ENCODE assay signal across 13 cellular contexts in the genomic region with DNA sequence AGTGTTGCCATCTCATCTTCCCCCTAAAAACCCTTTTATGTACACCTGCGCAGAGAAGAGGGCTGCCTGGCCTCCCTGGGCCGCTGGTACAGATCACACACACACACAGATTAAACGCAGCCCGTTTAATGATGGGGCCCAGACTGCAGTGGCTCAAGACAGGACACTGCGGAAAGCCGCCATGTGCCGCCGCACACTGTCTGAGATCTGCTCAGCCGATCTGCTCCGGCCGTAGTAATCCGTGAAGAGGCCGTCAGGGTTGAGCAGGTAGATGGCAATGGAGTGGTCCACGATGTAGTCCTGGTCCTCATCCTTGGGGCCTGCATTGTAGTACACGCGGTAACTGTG. TPM values are rescaled to one million over a fixed set of nuclear protein-coding genes. Genes with fewer than 3 reads are reported as not detected.
DNase-seq lines count a peak whose midpoint lies in the region; ATAC-seq, FAIRE-seq and TF ChIP-seq lines count a peak whose summit lies in the region.
"Had no signal": no experiment of that assay in that cellular context is flagged by ENCODE, and none has a peak within 500 bp of the region (broad histone marks: within the 10 kb centered on the region; RNA-seq: fewer than 3 reads in every experiment).

No MANE protein-coding gene starts in this region.

- H3K79me2 ChIP-seq in GM12878 (ENCODE audit: control insufficient read depth, insufficient read depth, low read length): peaks cover 34% of the 10 kb centered on the region

- in situ Hi-C loops in GM18951 (cut with MboI; ENCODE audit: low sequenced_read_pairs, unreplicated experiment): no loop called here
- in situ Hi-C loops in GM12878 (cut with MboI): no loop called here

- SMC1A ChIA-PET in GM12878 (lab: Charles Lee; ENCODE audit: uncharacterized antibody, unreplicated experiment): interaction anchor here (1.2 kb wide), 1 partner anchor 15 kb away, joined by 3 read pairs; no protein-coding TSS in a partner anchor

- no peak for TF ChIP-seq CTCF in 22Rv1 (IDR thresholded peaks at IDR 0.05)
- TF ChIP-seq CTCF in GM12878 (IDR thresholded peaks at IDR 0.05 in 2 of 3, conservative IDR thresholded peaks at IDR 0.05 in 1 of 3; ENCODE audit: control insufficient read depth in 2 of 3, extremely low read depth in 1 of 3, insufficient read depth in 1 of 3, low read depth in 3 of 3, low read length in 3 of 3): no peak
- no peak for TF ChIP-seq CTCF in progenitor cell of endocrine pancreas (IDR thresholded peaks at IDR 0.05; ENCODE audit: unreplicated experiment)
- TF ChIP-seq CTCF in Peyer's patch (IDR thresholded peaks at IDR 0.05): no peak

- CTCF ChIA-PET in GM12878 (lab: Yijun Ruan, JAX): interaction anchor here (1.5 kb wide), 1 partner anchor 14 kb away, joined by 4 read pairs; no protein-coding TSS in a partner anchor

- no peak overlapping the region for H3K4me2 ChIP-seq in GM12878 (ENCODE audit: control insufficient read depth, insufficient read depth)

- POLR2A ChIA-PET in GM12878 (lab: Charles Lee): interaction anchor here (4.9 kb wide), 1 partner anchor 14 kb away, joined by 84 read pairs; a partner anchor contains a TSS

- H3K27me3 ChIP-seq in GM12878 (replicated peaks in 1 of 2; ENCODE audit: control insufficient read depth in 2 of 2, insufficient read depth in 2 of 2, low read length in 1 of 2): no peaks in the 10 kb centered on the region
- H3K27me3 ChIP-seq in Peyer's patch: no peaks in the 10 kb centered on the region
- H3K27me3 ChIP-seq: heart right ventricle, left lung had no signal

- H3K9ac ChIP-seq in GM12878 (ENCODE audit: control insufficient read depth, insufficient read depth, low read length): no peak overlapping the region

- no peak for TF ChIP-seq RAD21 in GM12878 (IDR thresholded peaks at IDR 0.05; ENCODE audit: insufficient read depth, low read depth, low read length)

- no peak for FAIRE-seq in GM12878 (lab: Jason Lieb, UNC)

- H3K36me3 Mint-ChIP-seq in progenitor cell of endocrine pancreas (ENCODE audit: insufficient read depth): peaks cover 4% of the 10 kb centered on the region

- RAD21 ChIA-PET in GM12878 (lab: Charles Lee; ENCODE audit: unreplicated experiment): interaction anchor here (4.4 kb wide), 1 partner anchor 15 kb away, joined by 64 read pairs; a partner anchor contains a TSS

- peak; percentile 15 for TF ChIP-seq POLR2A in GM18951 (IDR thresholded peaks at IDR 0.05; ENCODE audit: extremely low read depth, insufficient read depth, insufficient read length)
- no peak for TF ChIP-seq POLR2A in GM12878 (IDR thresholded peaks at IDR 0.05; ENCODE audit: low read depth, low read length)
- TF ChIP-seq POLR2A in Peyer's patch (IDR thresholded peaks at IDR 0.05): no peak

- no peak overlapping the region for H3K27ac Mint-ChIP-seq in progenitor cell of endocrine pancreas

- H3K4me3 ChIP-seq in GM12878 (no peak overlapping the region), Peyer's patch (peak overlapping the region in 1 of 4 donors; percentile 82)

- H3K9me3 ChIP-seq in GM12878 (replicated peaks; ENCODE audit: control insufficient read depth, insufficient read depth, low read length): no peaks in the 10 kb centered on the region
- H3K9me3 ChIP-seq in Peyer's patch: no peaks in the 10 kb centered on the region
- H3K9me3 ChIP-seq: heart right ventricle, left lung had no signal

- H3K27me3 Mint-ChIP-seq in progenitor cell of endocrine pancreas: peaks cover 7% of the 10 kb centered on the region

- no peak for TF ChIP-seq EP300 in GM12878 (IDR thresholded peaks at IDR 0.05; ENCODE audit: borderline replicate concordance in 1 of 2, control insufficient read depth in 1 of 2, low read depth in 2 of 2, low read length in 2 of 2)

- peak overlapping the region; percentile 99 for H3K27ac ChIP-seq in 22Rv1
- H3K27ac ChIP-seq in GM12878 (ENCODE audit: control insufficient read depth, insufficient read depth): no peak overlapping the region
- H3K27ac ChIP-seq in Peyer's patch: peak overlapping the region in 1 of 4 donors; percentile 98

- H4K20me1 ChIP-seq in GM12878 (ENCODE audit: control insufficient read depth, insufficient read depth): no peaks in the 10 kb centered on the region

- no peak for ATAC-seq in GM12878
- ATAC-seq: heart right ventricle, left lung had no signal

- no TSS peak for BruUV-seq in GM12878 (replicated peaks; lab: Mats Ljungman, UMichigan)

- DNase-seq in GM12878 (ENCODE audit: low read depth, low spot score): no peak
- DNase-seq in progenitor cell of endocrine pancreas (ENCODE audit: low spot score, unreplicated experiment): no peak
- no peak for DNase-seq in Peyer's patch
- no peak for DNase-seq in amniotic stem cell (lab: John Stamatoyannopoulos, UW)
- DNase-seq: AML-193, heart right ventricle, Kasumi-1, NCI-H2029 treated with DMSO at 0.1 percent for 48 hours, nucleus accumbens had no signal

- WGBS in GM12878 (ENCODE audit: insufficient coverage, insufficient replicate concordance, low lambda C conversion rate, missing lambda C conversion rate): 97% methylated on average over 16 of the region's 16 CpGs

- H3K4me1 ChIP-seq in GM12878 (ENCODE audit: control insufficient read depth, insufficient read depth, low read length) (peaks cover 9% of the 10 kb centered on the region), Peyer's patch (peaks cover 6 to 47% (median 19%) of the 10 kb centered on the region in 4 donors)

- H3K36me3 ChIP-seq in GM12878 (ENCODE audit: control insufficient read depth in 2 of 2, insufficient read depth in 2 of 2, low read length in 1 of 2) (peaks cover 5 to 38% of the 10 kb centered on the region in 2 experiments; a peak in 3 of 4 replicates), Peyer's patch (peaks cover 0 to 55% (median 0%) of the 10 kb centered on the region in 3 donors)

- intact Hi-C loops in GM12878 (cut with micrococcal nuclease; ENCODE audit: unreplicated experiment): no loop called here

- no peak overlapping the region for H3K4me3 Mint-ChIP-seq in progenitor cell of endocrine pancreas (ENCODE audit: low read depth)

- H3K4me1 Mint-ChIP-seq in progenitor cell of endocrine pancreas (ENCODE audit: low read depth): peaks cover 11% of the 10 kb centered on the region

- H3K9me3 Mint-ChIP-seq in progenitor cell of endocrine pancreas (ENCODE audit: low read depth): no peaks in the 10 kb centered on the region

- H2AFZ ChIP-seq in GM12878 (ENCODE audit: control insufficient read depth, low read depth, low read length): no peak overlapping the region

RNA-seq across cellular contexts. Expression of a gene that starts 2.0 kb away (rescaled TPM):
- total RNA-seq in GM12878 (2013; cell fraction: nucleolus; rRNA removed): not detected in 2 replicates
- total RNA-seq in GM12878 (2014; rRNA removed) (2.8 and 4.4 TPM in 2 replicates), GM12878 (2014; rRNA removed; fragmentation: Illumina TruSeq; extraction: Trizol) (0.32 and 0.36 TPM in 2 replicates), GM12878 (2021) (6.4 and 16.0 TPM in 2 replicates), progenitor cell of endocrine pancreas (3.7 TPM in 1 of 2 replicates, not detected in the other), Peyer's patch (1 to 10 TPM in 3 of 4 donors, not detected in 1; 1.2 to 6.3 (median 4.5) TPM)
- polyA plus RNA-seq in GM12878 (2011; ENCODE audit: low read depth): 5.6 TPM
- polyA plus RNA-seq in GM12878 (2011; rRNA removed) (2.0 and 2.2 TPM in 2 replicates), GM12878 (2014; fragmentation: Illumina TruSeq; extraction: Trizol) (0.18 TPM in 1 of 2 replicates, not detected in the other), GM12878 (2014; fragmentation: Nextera tagmentation; extraction: Ambion mirVana) (1 to 10 TPM in 1 of 2 experiments, not detected in 1; 1.0 TPM), GM12878 (2014; rRNA removed) (2.4 and 7.1 TPM in 2 replicates), GM12878 (2016; fragmentation: Nextera tagmentation; extraction: Ambion mirVana) (10 to 100 TPM; 14.0 to 16.0 TPM)
- polyA plus RNA-seq in GM12878 (2011; cell fraction: cytosol; rRNA removed): 8.5 and 9.4 TPM in 2 replicates
- 10.9 and 11.6 TPM in 2 replicates for polyA plus RNA-seq in GM12878 (2011; cell fraction: nucleus; rRNA removed)
- polyA plus RNA-seq in GM12878 (2012): 4.7 and 8.2 TPM in 2 replicates
- 2.0 TPM in 1 of 2 replicates, not detected in the other for polyA minus RNA-seq in GM12878 (2011; rRNA and poly(A)+ RNA removed)
- 4.2 TPM in 1 of 2 replicates, not detected in the other for polyA minus RNA-seq in GM12878 (2011; cell fraction: cytosol; rRNA and poly(A)+ RNA removed)
- not detected in 2 replicates for polyA minus RNA-seq in GM12878 (2011; cell fraction: nucleus; rRNA and poly(A)+ RNA removed)

RNA-seq across cellular contexts. Expression of a gene that starts 6.4 kb away (rescaled TPM):
- total RNA-seq in GM12878 (2013; cell fraction: nucleolus; rRNA removed): 57.1 and 63.5 TPM in 2 replicates
- 39.8 and 40.8 TPM in 2 replicates for total RNA-seq in GM12878 (2014; rRNA removed)
- total RNA-seq in GM12878 (2014; rRNA removed; fragmentation: Illumina TruSeq; extraction: Trizol): 8.9 and 9.8 TPM in 2 replicates
- 53.2 and 53.9 TPM in 2 replicates for total RNA-seq in GM12878 (2021)
- 9.5 TPM for polyA plus RNA-seq in GM12878 (2011; ENCODE audit: low read depth)
- 8.8 and 21.0 TPM in 2 replicates for polyA plus RNA-seq in GM12878 (2011; rRNA removed)
- polyA plus RNA-seq in GM12878 (2011; cell fraction: cytosol; rRNA removed): 29.5 and 58.9 TPM in 2 replicates
- 283 and 296 TPM in 2 replicates for polyA plus RNA-seq in GM12878 (2011; cell fraction: nucleus; rRNA removed)
- 32.9 and 38.1 TPM in 2 replicates for polyA plus RNA-seq in GM12878 (2012)
- polyA plus RNA-seq in GM12878 (2014; fragmentation: Illumina TruSeq; extraction: Trizol): 3.0 and 5.6 TPM in 2 replicates
- polyA plus RNA-seq in GM12878 (2014; fragmentation: Nextera tagmentation; extraction: Ambion mirVana): under 1 TPM; 0.42 to 0.91 TPM
- 55.7 and 57.8 TPM in 2 replicates for polyA plus RNA-seq in GM12878 (2014; rRNA removed)
- polyA plus RNA-seq in GM12878 (2016; fragmentation: Nextera tagmentation; extraction: Ambion mirVana): 10 to 100 TPM; 28.3 to 37.7 TPM
- 12.4 and 23.6 TPM in 2 replicates for polyA minus RNA-seq in GM12878 (2011; rRNA and poly(A)+ RNA removed)
- polyA minus RNA-seq in GM12878 (2011; cell fraction: cytosol; rRNA and poly(A)+ RNA removed): 11.2 and 12.8 TPM in 2 replicates
- polyA minus RNA-seq in GM12878 (2011; cell fraction: nucleus; rRNA and poly(A)+ RNA removed): 22.4 and 35.5 TPM in 2 replicates
- total RNA-seq in progenitor cell of endocrine pancreas: 1.6 and 2.0 TPM in 2 replicates
- 10 to 100 TPM; 53.5 to 93.9 (median 88.3) TPM for total RNA-seq in Peyer's patch

RNA-seq across cellular contexts. Expression of a gene that starts 15.4 kb away (rescaled TPM):
- total RNA-seq in GM12878 (2013; cell fraction: nucleolus; rRNA removed): 43.3 and 47.4 TPM in 2 replicates
- 78.5 and 86.1 TPM in 2 replicates for total RNA-seq in GM12878 (2014; rRNA removed)
- total RNA-seq in GM12878 (2014; rRNA removed; fragmentation: Illumina TruSeq; extraction: Trizol): 33.9 and 39.4 TPM in 2 replicates
- total RNA-seq in GM12878 (2021): 99.8 and 110 TPM in 2 replicates
- polyA plus RNA-seq in GM12878 (2011; ENCODE audit: low read depth): 19.5 TPM
- polyA plus RNA-seq in GM12878 (2011; rRNA removed): 18.4 and 31.9 TPM in 2 replicates
- 52.9 and 83.1 TPM in 2 replicates for polyA plus RNA-seq in GM12878 (2011; cell fraction: cytosol; rRNA removed)
- polyA plus RNA-seq in GM12878 (2011; cell fraction: nucleus; rRNA removed): 135 and 170 TPM in 2 replicates
- 46.8 and 48.7 TPM in 2 replicates for polyA plus RNA-seq in GM12878 (2012)
- polyA plus RNA-seq in GM12878 (2014; fragmentation: Illumina TruSeq; extraction: Trizol): 22.7 and 36.9 TPM in 2 replicates
- 10 to 100 TPM in 1 of 2 experiments, 1 to 10 TPM in 1; 5.0 to 16.9 TPM for polyA plus RNA-seq in GM12878 (2014; fragmentation: Nextera tagmentation; extraction: Ambion mirVana)
- polyA plus RNA-seq in GM12878 (2014; rRNA removed): 80.3 and 84.2 TPM in 2 replicates
- polyA plus RNA-seq in GM12878 (2016; fragmentation: Nextera tagmentation; extraction: Ambion mirVana): 10 to 100 TPM; 81.7 to 85.8 TPM
- 26.8 and 64.7 TPM in 2 replicates for polyA minus RNA-seq in GM12878 (2011; rRNA and poly(A)+ RNA removed)
- 31.8 and 32.3 TPM in 2 replicates for polyA minus RNA-seq in GM12878 (2011; cell fraction: cytosol; rRNA and poly(A)+ RNA removed)
- 26.2 and 40.9 TPM in 2 replicates for polyA minus RNA-seq in GM12878 (2011; cell fraction: nucleus; rRNA and poly(A)+ RNA removed)
- 61.6 and 66.5 TPM in 2 replicates for total RNA-seq in progenitor cell of endocrine pancreas
- 10 to 100 TPM; 34.0 to 85.8 (median 41.2) TPM for total RNA-seq in Peyer's patch

RNA-seq across cellular contexts. Expression of a gene that starts 15.9 kb away (rescaled TPM):
- 34.3 and 36.8 TPM in 2 replicates for total RNA-seq in GM12878 (2013; cell fraction: nucleolus; rRNA removed)
- total RNA-seq in GM12878 (2014; rRNA removed): 32.2 and 34.9 TPM in 2 replicates
- 5.5 and 5.7 TPM in 2 replicates for total RNA-seq in GM12878 (2014; rRNA removed; fragmentation: Illumina TruSeq; extraction: Trizol)
- 54.7 and 57.5 TPM in 2 replicates for total RNA-seq in GM12878 (2021)
- 10.2 TPM for polyA plus RNA-seq in GM12878 (2011; ENCODE audit: low read depth)
- 2.3 and 7.6 TPM in 2 replicates for polyA plus RNA-seq in GM12878 (2011; rRNA removed)
- 15.1 and 25.7 TPM in 2 replicates for polyA plus RNA-seq in GM12878 (2011; cell fraction: cytosol; rRNA removed)
- 221 and 276 TPM in 2 replicates for polyA plus RNA-seq in GM12878 (2011; cell fraction: nucleus; rRNA removed)
- 30.4 and 36.1 TPM in 2 replicates for polyA plus RNA-seq in GM12878 (2012)
- 0.44 and 3.4 TPM in 2 replicates for polyA plus RNA-seq in GM12878 (2014; fragmentation: Illumina TruSeq; extraction: Trizol)
- under 1 TPM; 0.08 to 0.55 TPM for polyA plus RNA-seq in GM12878 (2014; fragmentation: Nextera tagmentation; extraction: Ambion mirVana)
- polyA plus RNA-seq in GM12878 (2014; rRNA removed): 49.4 and 61.2 TPM in 2 replicates
- 10 to 100 TPM; 36.2 to 39.5 TPM for polyA plus RNA-seq in GM12878 (2016; fragmentation: Nextera tagmentation; extraction: Ambion mirVana)
- 9.9 and 19.8 TPM in 2 replicates for polyA minus RNA-seq in GM12878 (2011; rRNA and poly(A)+ RNA removed)
- polyA minus RNA-seq in GM12878 (2011; cell fraction: cytosol; rRNA and poly(A)+ RNA removed): 12.6 and 15.1 TPM in 2 replicates
- 37.8 and 63.0 TPM in 2 replicates for polyA minus RNA-seq in GM12878 (2011; cell fraction: nucleus; rRNA and poly(A)+ RNA removed)
- 59.0 and 65.5 TPM in 2 replicates for total RNA-seq in progenitor cell of endocrine pancreas
- total RNA-seq in Peyer's patch: 10 to 100 TPM; 68.5 to 94.9 (median 83.3) TPM

RNA-seq across cellular contexts. Expression of a gene that starts 22.3 kb away (rescaled TPM):
- 2.3 and 2.6 TPM in 2 replicates for total RNA-seq in GM12878 (2013; cell fraction: nucleolus; rRNA removed)
- total RNA-seq in GM12878 (2014; rRNA removed) (1.3 and 1.5 TPM in 2 replicates), GM12878 (2014; rRNA removed; fragmentation: Illumina TruSeq; extraction: Trizol) (0.32 and 0.63 TPM in 2 replicates), GM12878 (2021) (1.1 and 1.7 TPM in 2 replicates), progenitor cell of endocrine pancreas (not detected in 2 replicates), Peyer's patch (1 to 10 TPM in 1 of 4 donors, not detected in 3; 1.1 TPM)
- polyA plus RNA-seq in GM12878 (2011; ENCODE audit: low read depth): 0.26 TPM
- polyA plus RNA-seq in GM12878 (2011; rRNA removed) (not detected in 2 replicates), GM12878 (2014; fragmentation: Illumina TruSeq; extraction: Trizol) (0.59 and 0.65 TPM in 2 replicates), GM12878 (2014; fragmentation: Nextera tagmentation; extraction: Ambion mirVana) (under 1 TPM in 1 of 2 experiments, not detected in 1; 0.05 TPM), GM12878 (2014; rRNA removed) (1.8 and 2.2 TPM in 2 replicates), GM12878 (2016; fragmentation: Nextera tagmentation; extraction: Ambion mirVana) (1 to 10 TPM in 1 of 2 experiments, under 1 TPM in 1; 0.72 to 1.1 TPM)
- polyA plus RNA-seq in GM12878 (2011; cell fraction: cytosol; rRNA removed): 0.01 and 0.03 TPM in 2 replicates
- polyA plus RNA-seq in GM12878 (2011; cell fraction: nucleus; rRNA removed): 0.03 and 0.04 TPM in 2 replicates
- 1.5 and 1.9 TPM in 2 replicates for polyA plus RNA-seq in GM12878 (2012)
- polyA minus RNA-seq in GM12878 (2011; rRNA and poly(A)+ RNA removed): not detected in 2 replicates
- polyA minus RNA-seq in GM12878 (2011; cell fraction: cytosol; rRNA and poly(A)+ RNA removed): 0.31 TPM in 1 of 2 replicates, not detected in the other
- 0.10 TPM in 1 of 2 replicates, not detected in the other for polyA minus RNA-seq in GM12878 (2011; cell fraction: nucleus; rRNA and poly(A)+ RNA removed)
- total RNA-seq: G401 had no signal
